In genomic region chr7:90188281-90188680, GRCh38 we compare ENCODE assay signal across 11 cellular contexts. TPM values are rescaled to one million over a fixed set of nuclear protein-coding genes. Genes with fewer than 3 reads are reported as not detected.
A peak's percentile ranks its signal among the peaks of the same experiment; 100 is the strongest.
DNase-seq lines count a peak whose midpoint lies in the region; ATAC-seq lines count a peak whose summit lies in the region.
"Had no signal": no experiment of that assay in that cellular context is flagged by ENCODE, and none has a peak within 500 bp of the region (broad histone marks: within the 10 kb centered on the region; RNA-seq: fewer than 3 reads in every experiment).

No MANE protein-coding gene starts in this region.

- no peaks in the 10 kb centered on the region for H3K27me3 Mint-ChIP-seq in memory B cell
- H3K27me3 Mint-ChIP-seq in activated T-helper 1 cell treated with anti-CD3 and anti-CD28 coated beads, Interleukin-12 subunit alpha, Interleukin-12 subunit beta, Interleukin-2, Interleukin-4 antibody, amounts not matched to agents 30 ng/mL and 10 ng/mL and 1 ng/mL, durations not matched to agents 14 hours and 24 hours and 36 hours (ENCODE audit: insufficient read depth), result no peaks in the 10 kb centered on the region

- no peaks in the 10 kb centered on the region for H3K9me3 Mint-ChIP-seq in memory B cell
- H3K9me3 Mint-ChIP-seq in activated T-helper 1 cell treated with anti-CD3 and anti-CD28 coated beads, Interleukin-12 subunit alpha, Interleukin-12 subunit beta, Interleukin-2, Interleukin-4 antibody, amounts not matched to agents 30 ng/mL and 10 ng/mL and 1 ng/mL, durations not matched to agents 14 hours and 24 hours and 36 hours, result peaks cover 40% of the 10 kb centered on the region

- ATAC-seq in GM19043 (IDR thresholded peaks at IDR 0.05; ENCODE audit: low read depth, unreplicated experiment) (peak; percentile 97), HG02623 (IDR thresholded peaks at IDR 0.05; ENCODE audit: unreplicated experiment) (peak; percentile 84), HG03520 (IDR thresholded peaks at IDR 0.05; ENCODE audit: unreplicated experiment) (peak; percentile 83), memory B cell (ENCODE audit: low read depth) (no peak)

- H3K4me1 Mint-ChIP-seq in memory B cell, result peaks cover 4% of the 10 kb centered on the region
- no peaks in the 10 kb centered on the region for H3K4me1 Mint-ChIP-seq in activated T-helper 1 cell treated with anti-CD3 and anti-CD28 coated beads, Interleukin-12 subunit alpha, Interleukin-12 subunit beta, Interleukin-2, Interleukin-4 antibody, amounts not matched to agents 30 ng/mL and 10 ng/mL and 1 ng/mL, durations not matched to agents 14 hours and 24 hours and 36 hours (ENCODE audit: low read depth)

- intact Hi-C loops in activated T-helper 1 cell treated with anti-CD3 and anti-CD28 coated beads, Interleukin-12 subunit alpha, Interleukin-12 subunit beta, Interleukin-2, Interleukin-4 antibody, amounts not matched to agents 30 ng/mL and 10 ng/mL and 1 ng/mL, durations not matched to agents 14 hours and 24 hours and 36 hours (cut with micrococcal nuclease), result no loop called here

- H3K4me3 Mint-ChIP-seq in memory B cell, result no peak overlapping the region
- H3K4me3 Mint-ChIP-seq in activated T-helper 1 cell treated with anti-CD3 and anti-CD28 coated beads, Interleukin-12 subunit alpha, Interleukin-12 subunit beta, Interleukin-2, Interleukin-4 antibody, amounts not matched to agents 30 ng/mL and 10 ng/mL and 1 ng/mL, durations not matched to agents 14 hours and 24 hours and 36 hours, result no peak overlapping the region

- no peak for DNase-seq in memory B cell (ENCODE audit: low spot score in 2 of 2)
- no peak for DNase-seq in NCI-H69 (lab: John Stamatoyannopoulos, UW)
- DNase-seq in activated T-helper 1 cell treated with anti-CD3 and anti-CD28 coated beads, Interleukin-12 subunit alpha, Interleukin-12 subunit beta, Interleukin-2, Interleukin-4 antibody, amounts not matched to agents 30 ng/mL and 10 ng/mL and 1 ng/mL, durations not matched to agents 14 hours and 24 hours and 36 hours (ENCODE audit: low spot score), result no peak
- no peak for DNase-seq in SHP77 (lab: John Stamatoyannopoulos, UW)
- no peak for DNase-seq in NCI-H526 (lab: John Stamatoyannopoulos, UW)
- DNase-seq: activated CD4-positive, alpha-beta T cell treated with anti-CD3 and anti-CD28 coated beads, Interleukin-2, amount 50 U/mL, for 4 hours; NCI-H1092 treated with DMSO at 0.1 percent for 48 hours; posterior cingulate gyrus had no signal

- H3K36me3 Mint-ChIP-seq in memory B cell, result no peaks in the 10 kb centered on the region
- peaks cover 1% of the 10 kb centered on the region for H3K36me3 Mint-ChIP-seq in activated T-helper 1 cell treated with anti-CD3 and anti-CD28 coated beads, Interleukin-12 subunit alpha, Interleukin-12 subunit beta, Interleukin-2, Interleukin-4 antibody, amounts not matched to agents 30 ng/mL and 10 ng/mL and 1 ng/mL, durations not matched to agents 14 hours and 24 hours and 36 hours (ENCODE audit: low read depth)

- peak overlapping the region; percentile 38 for H3K27ac Mint-ChIP-seq in memory B cell
- no peak overlapping the region for H3K27ac Mint-ChIP-seq in activated T-helper 1 cell treated with anti-CD3 and anti-CD28 coated beads, Interleukin-12 subunit alpha, Interleukin-12 subunit beta, Interleukin-2, Interleukin-4 antibody, amounts not matched to agents 30 ng/mL and 10 ng/mL and 1 ng/mL, durations not matched to agents 14 hours and 24 hours and 36 hours

RNA-seq across cellular contexts. Expression of gene STEAP2, which starts 23.3 kb away (rescaled TPM):
- total RNA-seq in activated T-helper 1 cell treated with anti-CD3 and anti-CD28 coated beads, Interleukin-12 subunit alpha, Interleukin-12 subunit beta, Interleukin-2, Interleukin-4 antibody, amounts not matched to agents 30 ng/mL and 10 ng/mL and 1 ng/mL, durations not matched to agents 14 hours and 24 hours and 36 hours, result 0.05 TPM in 1 of 2 replicates, not detected in the other

RNA-seq across cellular contexts. Expression of gene STEAP1, which starts 34.0 kb away (rescaled TPM):
- 1.9 and 3.3 TPM in 2 replicates for total RNA-seq in activated T-helper 1 cell treated with anti-CD3 and anti-CD28 coated beads, Interleukin-12 subunit alpha, Interleukin-12 subunit beta, Interleukin-2, Interleukin-4 antibody, amounts not matched to agents 30 ng/mL and 10 ng/mL and 1 ng/mL, durations not matched to agents 14 hours and 24 hours and 36 hours

RNA-seq across cellular contexts. Expression of gene CFAP69, which starts 56.7 kb away (rescaled TPM):
- total RNA-seq in activated T-helper 1 cell treated with anti-CD3 and anti-CD28 coated beads, Interleukin-12 subunit alpha, Interleukin-12 subunit beta, Interleukin-2, Interleukin-4 antibody, amounts not matched to agents 30 ng/mL and 10 ng/mL and 1 ng/mL, durations not matched to agents 14 hours and 24 hours and 36 hours, result not detected in 2 replicates
